In the genomic region with DNA sequence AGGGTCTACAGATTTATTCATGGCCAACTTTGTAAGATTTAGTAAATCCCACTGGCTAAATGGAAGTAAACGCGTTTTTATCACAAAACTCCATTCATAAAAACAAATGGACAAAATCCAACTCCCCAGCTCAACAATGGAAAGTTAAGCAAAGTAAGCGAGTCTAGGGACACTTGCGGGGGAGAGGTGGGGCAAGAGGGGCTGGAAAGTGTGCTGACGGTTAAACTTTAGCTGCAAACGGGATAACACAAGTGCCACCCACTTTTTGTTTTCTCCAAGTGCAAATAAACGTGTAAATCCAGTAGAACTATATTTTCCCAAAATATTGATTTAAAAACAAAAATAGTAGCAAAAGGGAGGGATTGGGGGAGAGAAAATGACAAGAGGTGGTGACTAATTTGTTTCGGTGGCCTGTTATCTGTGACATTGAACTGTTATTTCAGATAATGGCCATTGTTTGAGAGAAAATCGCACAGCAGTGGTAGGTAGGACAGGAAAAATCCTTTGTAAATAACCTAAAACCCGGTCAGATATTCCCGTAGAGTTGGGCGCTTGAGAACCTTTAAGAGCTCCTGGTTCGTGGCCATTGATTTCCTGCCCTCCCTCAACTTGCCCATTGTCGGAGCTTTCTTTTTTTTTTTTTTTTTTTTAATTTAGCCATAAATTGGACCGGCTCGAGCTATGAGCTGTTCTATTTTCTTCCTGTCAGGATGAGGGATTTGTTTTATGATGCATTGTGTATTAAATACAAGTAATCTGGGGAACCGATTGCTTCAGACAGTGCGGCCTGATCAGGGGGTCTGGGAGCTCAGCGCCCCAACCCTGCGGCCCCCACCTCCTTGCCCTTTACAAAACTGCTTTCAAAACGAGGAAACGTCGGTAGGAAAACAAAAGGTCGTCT, we compare ENCODE assay signal across 8 cellular contexts.
DNase-seq lines count a peak whose midpoint lies in the region; ATAC-seq, FAIRE-seq and TF ChIP-seq lines count a peak whose summit lies in the region.

No MANE protein-coding gene starts in this region.

- H3K56ac ChIP-seq in H1 (replicated peaks; ENCODE audit: insufficient read length, low read depth, low read length): no peak overlapping the region

- CTCF ChIA-PET in H1 (lab: Charles Lee; ENCODE audit: partially characterized antibody): interaction anchor here (0.6 to 7.1 kb wide), 62 partner anchors 9 to 743 kb away, joined by 3 to 69 read pairs (median 4); no protein-coding TSS in a partner anchor

- DNase-seq in H1 (ENCODE audit: low read depth in 1 of 2, low spot score in 2 of 2) (no peak), osteoblast (ENCODE audit: insufficient read length, low spot score, missing footprints) (no peak), ecto neural progenitor cell (ENCODE audit: low spot score) (no peak), mesenteric fat pad (ENCODE audit: low spot score) (no peak), NCI-H1092 treated with DMSO at 0.1 percent for 48 hours (lab: John Stamatoyannopoulos, UW) (no peak), occipital lobe (lab: John Stamatoyannopoulos, UW) (no peak)

- H2BK120ac ChIP-seq in H1 (replicated peaks; ENCODE audit: low read depth, low read length): no peak overlapping the region

- H2AFZ ChIP-seq in H1 (ENCODE audit: low read length): no peak overlapping the region
- peak overlapping the region; percentile 58 for H2AFZ ChIP-seq in osteoblast (ENCODE audit: low read length)

- H3K27ac ChIP-seq in H1 (ENCODE audit: low read depth, low read length) (no peak overlapping the region), osteoblast (ENCODE audit: low read depth, low read length) (no peak overlapping the region)

- H3K14ac ChIP-seq in H1 (ENCODE audit: insufficient read length): no peak overlapping the region

- H3K9ac ChIP-seq in H1 (replicated peaks in 1 of 4; ENCODE audit: extremely low read depth in 1 of 4, low read depth in 3 of 4, low read length in 3 of 4): no peak overlapping the region

- H4K91ac ChIP-seq in H1 (replicated peaks; ENCODE audit: insufficient read length, low read length): no peak overlapping the region

- 3% methylated on average over 22 of the region's 24 CpGs; no CpG with 5 or more reads in 1 of the 2 experiments for WGBS in H1 (ENCODE audit: extremely low coverage in 1 of 2, insufficient coverage in 1 of 2, insufficient read length in 1 of 2, insufficient replicate concordance in 2 of 2, low coverage in 1 of 2, low lambda C conversion rate in 2 of 2, missing lambda C conversion rate in 1 of 2), 2 experiments

- ATAC-seq in GM18511 (IDR thresholded peaks at IDR 0.05; ENCODE audit: unreplicated experiment) (peak; percentile 6), HG03159 (IDR thresholded peaks at IDR 0.05; ENCODE audit: unreplicated experiment) (peak; percentile 4)

- no peak overlapping the region for H2BK12ac ChIP-seq in H1 (ENCODE audit: low read depth, low read length)

- H4K20me1 ChIP-seq in H1 (replicated peaks in 1 of 2; ENCODE audit: control insufficient read depth in 1 of 2, insufficient read depth in 2 of 2, low read length in 2 of 2) (peaks cover 0 to 3% of the 10 kb centered on the region in 2 experiments), osteoblast (ENCODE audit: insufficient read depth, low read length) (no peaks in the 10 kb centered on the region)

- H3K4me2 ChIP-seq in H1 (ENCODE audit: insufficient read depth in 1 of 2, low read depth in 2 of 2, low read length in 2 of 2) (peak overlapping the region; percentile 75 to 80), osteoblast (ENCODE audit: insufficient read depth, low read length) (peak overlapping the region; percentile 78)

- no peak for FAIRE-seq in H1 (lab: Jason Lieb, UNC)

- H3K9me3 ChIP-seq in H1 (ENCODE audit: insufficient read depth in 2 of 2, low read depth in 1 of 2, low read length in 1 of 2): no peaks in the 10 kb centered on the region
- H3K9me3 ChIP-seq in osteoblast (ENCODE audit: low read depth, low read length): no peaks in the 10 kb centered on the region

- TF ChIP-seq CTCF in H1 (IDR thresholded peaks at IDR 0.05; ENCODE audit: control extremely low read depth in 1 of 3, insufficient read depth in 1 of 3, low read depth in 1 of 3, low read length in 3 of 3): no peak
- no peak for TF ChIP-seq CTCF in osteoblast (IDR thresholded peaks at IDR 0.05; ENCODE audit: extremely low read depth, low read depth, low read length)

- no peak overlapping the region for H2AK5ac ChIP-seq in H1 (ENCODE audit: low read depth, low read length)

- H4K8ac ChIP-seq in H1 (ENCODE audit: extremely low read depth, insufficient read depth, low read length): no peak overlapping the region

- TF ChIP-seq RAD21 in H1 (IDR thresholded peaks at IDR 0.05 in 1 of 2, conservative IDR thresholded peaks at IDR 0.05 in 1 of 2; ENCODE audit: low read depth in 2 of 2, low read length in 2 of 2): no peak

- H3K79me1 ChIP-seq in H1 (ENCODE audit: low read depth, low read length): no peaks in the 10 kb centered on the region

- no peak overlapping the region for H2BK15ac ChIP-seq in H1 (ENCODE audit: low read length)

- peaks cover 9% of the 10 kb centered on the region for H3K23me2 ChIP-seq in H1 (ENCODE audit: low read depth, low read length)

- H3K4me3 ChIP-seq in H1 (ENCODE audit: extremely low read depth in 1 of 4, insufficient read depth in 2 of 4, low read depth in 3 of 4, low read length in 4 of 4) (peak overlapping the region; percentile 30 to 68 (median 64); a peak in 7 of 8 replicates), osteoblast (ENCODE audit: insufficient read depth, low read length) (peak overlapping the region; percentile 64)

- H3K36me3 ChIP-seq in H1 (ENCODE audit: control insufficient read depth in 2 of 4, insufficient read depth in 4 of 4, low read length in 3 of 4): no peaks in the 10 kb centered on the region
- no peaks in the 10 kb centered on the region for H3K36me3 ChIP-seq in osteoblast (ENCODE audit: insufficient read depth, low read length)

- H3K4ac ChIP-seq in H1 (replicated peaks; ENCODE audit: insufficient read length, low read depth, low read length): no peak overlapping the region

- peaks cover 0 to 12% (median under 1%) of the 10 kb centered on the region in 4 experiments; a peak in 3 of 7 replicates for H3K4me1 ChIP-seq in H1 (replicated peaks in 1 of 4; ENCODE audit: control insufficient read depth in 3 of 4, insufficient read depth in 4 of 4, low read length in 3 of 4)
- H3K4me1 ChIP-seq in osteoblast (ENCODE audit: insufficient read depth, low read length): peaks cover 2% of the 10 kb centered on the region

- no peak for TF ChIP-seq EP300 in H1 (IDR thresholded peaks at IDR 0.05; ENCODE audit: borderline replicate concordance in 1 of 2, low read depth in 2 of 2, low read length in 2 of 2)

- H4K5ac ChIP-seq in H1 (ENCODE audit: insufficient read length, low read depth, low read length): no peak overlapping the region

- H3K23ac ChIP-seq in H1 (ENCODE audit: insufficient read length): no peak overlapping the region

- POLR2A ChIA-PET in H1 (lab: Charles Lee; ENCODE audit: partially characterized antibody): interaction anchor here (1.9 kb wide), 1 partner anchor 512 kb away, joined by 4 read pairs; no protein-coding TSS in a partner anchor

- no peak overlapping the region for H2BK5ac ChIP-seq in H1 (ENCODE audit: low read depth, low read length)

- TF ChIP-seq POLR2A in H1 (IDR thresholded peaks at IDR 0.05; ENCODE audit: control extremely low read depth in 1 of 2, low read depth in 2 of 2, low read length in 2 of 2): no peak

- H3K27me3 ChIP-seq in H1 (replicated peaks in 1 of 4; ENCODE audit: control insufficient read depth in 3 of 4, extremely low read depth in 1 of 4, insufficient read depth in 3 of 4, low read length in 3 of 4): peaks cover 11 to 43% (median 25%) of the 10 kb centered on the region in 4 experiments
- peaks cover 35% of the 10 kb centered on the region for H3K27me3 ChIP-seq in osteoblast (ENCODE audit: insufficient read depth, low read length)

- H3K79me2 ChIP-seq in H1 (ENCODE audit: control insufficient read depth in 1 of 2, insufficient read depth in 2 of 2, low read length in 2 of 2) (no peaks in the 10 kb centered on the region), osteoblast (ENCODE audit: insufficient read depth, low read length) (peaks cover 3% of the 10 kb centered on the region)

- H2BK20ac ChIP-seq in H1 (ENCODE audit: low read length): no peak overlapping the region

- H3K18ac ChIP-seq in H1 (ENCODE audit: extremely low read depth, low read length): no peak overlapping the region; the same call in 1 of the 2 replicates

TF ChIP-seq in H1, 55 proteins besides CTCF, POLR2A, EP300 and RAD21:
- TF ChIP-seq KDM4A (IDR thresholded peaks at IDR 0.05; ENCODE audit: low read depth, low read length, severe bottlenecking): peak; percentile 23
- TF ChIP-seq GTF2F1 (IDR thresholded peaks at IDR 0.05; ENCODE audit: borderline replicate concordance, low read depth, low read length): no peak
- peak; percentile 32; the same call in 1 of the 2 replicates for TF ChIP-seq SUZ12 (IDR thresholded peaks at IDR 0.05; ENCODE audit: low read length)
- no peak for TF ChIP-seq TEAD4 (IDR thresholded peaks at IDR 0.05; ENCODE audit: low read depth, low read length)
- TF ChIP-seq BCL11A (IDR thresholded peaks at IDR 0.05; ENCODE audit: low read depth in 2 of 2, low read length in 2 of 2): no peak
- TF ChIP-seq JUND (IDR thresholded peaks at IDR 0.05; ENCODE audit: low read length): no peak
- 0 out of 2 replicates have a peak, but pooled peaks have one; percentile 13 for TF ChIP-seq YY1 (IDR thresholded peaks at IDR 0.05; ENCODE audit: low read depth, low read length)
- TF ChIP-seq CEBPB (IDR thresholded peaks at IDR 0.05; ENCODE audit: low read depth, low read length): no peak
- TF ChIP-seq PHF8 (conservative IDR thresholded peaks at IDR 0.05; ENCODE audit: low read depth, low read length): 0 out of 2 replicates have a peak, but pooled peaks have one; percentile 28
- no peak for TF ChIP-seq POU5F1 (IDR thresholded peaks at IDR 0.05; ENCODE audit: low read depth, low read length)
- TF ChIP-seq GABPA (IDR thresholded peaks at IDR 0.05; ENCODE audit: borderline replicate concordance, insufficient read depth, low read length): no peak
- TF ChIP-seq EGR1 (IDR thresholded peaks at IDR 0.05; ENCODE audit: borderline replicate concordance, low read depth, low read length): no peak
TF ChIP-seq in H1: peak in this region for 4.
